ENCODE assay signal across 27 cellular contexts in genomic region chr4:93855926-93856325, GRCh38. TPM values are rescaled to one million over a fixed set of nuclear protein-coding genes. Genes with fewer than 3 reads are reported as not detected.
"Had no signal": no experiment of that assay in that cellular context is flagged by ENCODE, and none has a peak within 500 bp of the region (broad histone marks: within the 10 kb centered on the region; RNA-seq: fewer than 3 reads in every experiment).

No MANE protein-coding gene starts in this region.

- H3K4me1 ChIP-seq: breast epithelium, SJSA1 had no signal

- H3K4me3 Mint-ChIP-seq: activated CD8-positive, alpha-beta T cell treated with anti-CD3 and anti-CD28 coated beads, Interleukin-2, amount 10 ng/mL, durations not matched to agents 7 days and 5 days; activated naive CD4-positive, alpha-beta T cell treated with anti-CD3 and anti-CD28 coated beads, Interleukin-2, amount 50 U/mL, for 24 hours had no signal

- H3K4me1 Mint-ChIP-seq: activated naive CD4-positive, alpha-beta T cell treated with anti-CD3 and anti-CD28 coated beads, Interleukin-2, amount 50 U/mL, for 24 hours had no signal

- H3K27ac Mint-ChIP-seq: activated CD8-positive, alpha-beta T cell treated with anti-CD3 and anti-CD28 coated beads, Interleukin-2, amount 10 ng/mL, durations not matched to agents 7 days and 5 days; activated naive CD4-positive, alpha-beta T cell treated with anti-CD3 and anti-CD28 coated beads, Interleukin-2, amount 50 U/mL, for 24 hours had no signal

- H3K27ac ChIP-seq: breast epithelium, dorsolateral prefrontal cortex, SJSA1 had no signal

- H3K27me3 ChIP-seq: breast epithelium had no signal

- H3K9me3 ChIP-seq: SJSA1 had no signal

- DNase-seq: activated CD4-positive, alpha-beta T cell treated with anti-CD3 and anti-CD28 coated beads for 4 hours; activated CD8-positive, alpha-beta memory T cell treated with anti-CD3 and anti-CD28 coated beads, Interleukin-2, amount 50 U/mL, for 48 hours; activated CD8-positive, alpha-beta T cell treated with anti-CD3 and anti-CD28 coated beads, Interleukin-2, amount 10 ng/mL, durations not matched to agents 7 days and 5 days; activated naive CD4-positive, alpha-beta T cell; activated T-cell treated with anti-CD3 and anti-CD28 coated beads, Interleukin-2, amount 50 U/mL, for 1 hour; aorta; central memory CD4-positive, alpha-beta T cell; cortex of kidney; dorsolateral prefrontal cortex; NCI-H1092; NCI-H1417; NCI-H1930; NCI-H2171; NCI-H2227 treated with DMSO at 0.1 percent for 48 hours; NCI-H526; NCI-H774; PC-3; SHP77; SW 1271 had no signal

- ATAC-seq: activated CD4-positive, CD25-positive, alpha-beta regulatory T cell treated with anti-CD3 and anti-CD28 coated beads, Interleukin-2, amount 50 U/mL, for 24 hours; activated CD8-positive, alpha-beta T cell treated with anti-CD3 and anti-CD28 coated beads, Interleukin-2, amount 10 ng/mL, durations not matched to agents 7 days and 5 days; PC-3; SK-N-SH treated with all-trans-retinoic acid at 6 μM for 48 hours had no signal

- H3K27me3 Mint-ChIP-seq: activated naive CD4-positive, alpha-beta T cell treated with anti-CD3 and anti-CD28 coated beads, Interleukin-2, amount 50 U/mL, for 24 hours had no signal

- H3K36me3 Mint-ChIP-seq: activated naive CD4-positive, alpha-beta T cell treated with anti-CD3 and anti-CD28 coated beads, Interleukin-2, amount 50 U/mL, for 24 hours had no signal

- H3K4me3 ChIP-seq: breast epithelium, dorsolateral prefrontal cortex, SJSA1 had no signal

- H3K36me3 ChIP-seq: breast epithelium, SJSA1 had no signal

RNA-seq across cellular contexts. Expression of gene ATOH1, which starts 27.4 kb away (rescaled TPM):
- total RNA-seq: activated CD8-positive, alpha-beta T cell treated with anti-CD3 and anti-CD28 coated beads, Interleukin-2, amount 10 ng/mL, durations not matched to agents 7 days and 5 days; aorta; breast epithelium; chondrocyte; dorsolateral prefrontal cortex; NCI-H460; PC-3; SJSA1; T-helper 1 cell treated with Interleukin-12 subunit alpha and Interleukin-12 subunit beta and Interleukin-4 antibody, amounts not matched to agents 30 ng/mL and 1 ng/mL, for 36 hours had no signal
